ENCODE assay signal across 11 cellular contexts in genomic region chr19:47188507-47189033, GRCh38. TPM values are rescaled to one million over a fixed set of nuclear protein-coding genes. Genes with fewer than 3 reads are reported as not detected.
DNase-seq lines count a peak whose midpoint lies in the region; ATAC-seq and TF ChIP-seq lines count a peak whose summit lies in the region.
"Had no signal": no experiment of that assay in that cellular context is flagged by ENCODE, and none has a peak within 500 bp of the region (broad histone marks: within the 10 kb centered on the region; RNA-seq: fewer than 3 reads in every experiment).

No MANE protein-coding gene starts in this region.

- intact Hi-C loops in upper lobe of right lung (cut with DNase I): no loop called here

- DNase-seq in activated naive CD4-positive, alpha-beta T cell treated with anti-CD3 and anti-CD28 coated beads, Interleukin-2, amount 10 ng/mL, durations not matched to agents 7 days and 5 days: no peak
- no peak for DNase-seq in activated naive CD4-positive, alpha-beta T cell treated with Interleukin-2 at 50 U/mL for 16 hours
- DNase-seq in activated naive CD4-positive, alpha-beta T cell treated with anti-CD3 and anti-CD28 coated beads, Interleukin-2, amount 50 U/mL, for 72 hours (ENCODE audit: low spot score in 2 of 2): no peak
- DNase-seq in upper lobe of right lung: no peak
- DNase-seq in activated CD8-positive, alpha-beta memory T cell treated with anti-CD3 and anti-CD28 coated beads, Interleukin-2, amount 10 ng/mL, durations not matched to agents 7 days and 5 days: no peak
- DNase-seq in dermis blood vessel endothelial cell: no peak
- no peak for DNase-seq in nucleus accumbens (lab: John Stamatoyannopoulos, UW)
- DNase-seq: caudate nucleus, H7 had no signal

- no peak overlapping the region for H3K4me3 Mint-ChIP-seq in activated naive CD4-positive, alpha-beta T cell treated with anti-CD3 and anti-CD28 coated beads, Interleukin-2, amount 10 ng/mL, durations not matched to agents 7 days and 5 days
- H3K4me3 Mint-ChIP-seq in activated CD8-positive, alpha-beta memory T cell treated with anti-CD3 and anti-CD28 coated beads, Interleukin-2, amount 10 ng/mL, durations not matched to agents 7 days and 5 days: no peak overlapping the region

- ATAC-seq in activated naive CD4-positive, alpha-beta T cell treated with anti-CD3 and anti-CD28 coated beads, Interleukin-2, amount 50 U/mL, for 72 hours: no peak
- ATAC-seq in upper lobe of right lung: no peak
- ATAC-seq in activated CD8-positive, alpha-beta memory T cell treated with anti-CD3 and anti-CD28 coated beads, Interleukin-2, amount 10 ng/mL, durations not matched to agents 7 days and 5 days: no peak
- ATAC-seq: SK-N-SH treated with all-trans-retinoic acid at 6 μM for 48 hours had no signal

- no peak for TF ChIP-seq CTCF in upper lobe of right lung (IDR thresholded peaks at IDR 0.05)

- peaks cover 70% of the 10 kb centered on the region for H3K36me3 ChIP-seq in mesodermal cell (ENCODE audit: control insufficient read depth, insufficient read depth, low read length)
- H3K36me3 ChIP-seq in upper lobe of right lung: peaks cover 3% of the 10 kb centered on the region

- peaks cover 80% of the 10 kb centered on the region for H3K4me1 Mint-ChIP-seq in activated naive CD4-positive, alpha-beta T cell treated with anti-CD3 and anti-CD28 coated beads, Interleukin-2, amount 10 ng/mL, durations not matched to agents 7 days and 5 days
- peaks cover 55% of the 10 kb centered on the region for H3K4me1 Mint-ChIP-seq in activated CD8-positive, alpha-beta memory T cell treated with anti-CD3 and anti-CD28 coated beads, Interleukin-2, amount 10 ng/mL, durations not matched to agents 7 days and 5 days

- H3K27ac Mint-ChIP-seq in activated naive CD4-positive, alpha-beta T cell treated with anti-CD3 and anti-CD28 coated beads, Interleukin-2, amount 10 ng/mL, durations not matched to agents 7 days and 5 days: peak overlapping the region; percentile 98
- H3K27ac Mint-ChIP-seq in activated naive CD4-positive, alpha-beta T cell treated with anti-CD3 and anti-CD28 coated beads, Interleukin-2, amount 50 U/mL, for 72 hours: peak overlapping the region; percentile 86 to 91
- no peak overlapping the region for H3K27ac Mint-ChIP-seq in activated CD8-positive, alpha-beta memory T cell treated with anti-CD3 and anti-CD28 coated beads, Interleukin-2, amount 10 ng/mL, durations not matched to agents 7 days and 5 days

- H3K36me3 Mint-ChIP-seq in activated naive CD4-positive, alpha-beta T cell treated with anti-CD3 and anti-CD28 coated beads, Interleukin-2, amount 10 ng/mL, durations not matched to agents 7 days and 5 days: peaks cover 54% of the 10 kb centered on the region
- H3K36me3 Mint-ChIP-seq in activated naive CD4-positive, alpha-beta T cell treated with anti-CD3 and anti-CD28 coated beads, Interleukin-2, amount 50 U/mL, for 72 hours: peaks cover 22 to 51% of the 10 kb centered on the region in 2 donors
- H3K36me3 Mint-ChIP-seq in activated CD8-positive, alpha-beta memory T cell treated with anti-CD3 and anti-CD28 coated beads, Interleukin-2, amount 10 ng/mL, durations not matched to agents 7 days and 5 days: peaks cover 41% of the 10 kb centered on the region

- H3K27me3 ChIP-seq in upper lobe of right lung: no peaks in the 10 kb centered on the region

- H3K9me3 Mint-ChIP-seq in activated naive CD4-positive, alpha-beta T cell treated with anti-CD3 and anti-CD28 coated beads, Interleukin-2, amount 10 ng/mL, durations not matched to agents 7 days and 5 days: no peaks in the 10 kb centered on the region
- H3K9me3 Mint-ChIP-seq in activated naive CD4-positive, alpha-beta T cell treated with anti-CD3 and anti-CD28 coated beads, Interleukin-2, amount 50 U/mL, for 72 hours: no peaks in the 10 kb centered on the region
- no peaks in the 10 kb centered on the region for H3K9me3 Mint-ChIP-seq in activated CD8-positive, alpha-beta memory T cell treated with anti-CD3 and anti-CD28 coated beads, Interleukin-2, amount 10 ng/mL, durations not matched to agents 7 days and 5 days (ENCODE audit: low read depth)

- 89 to 100% methylated on average over 2 to 5 of the region's 5 CpGs for WGBS in mesodermal cell (ENCODE audit: insufficient coverage in 2 of 2), 2 experiments

- CTCF ChIA-PET in activated naive CD4-positive, alpha-beta T cell treated with anti-CD3 and anti-CD28 coated beads, Interleukin-2, amount 10 ng/mL, durations not matched to agents 7 days and 5 days (lab: Charles Lee): interaction anchor here (0.8 to 4.4 kb wide), 7 partner anchors 11 to 58 kb away, joined by 3 to 37 read pairs (median 12); no protein-coding TSS in a partner anchor
- CTCF ChIA-PET in activated CD8-positive, alpha-beta memory T cell treated with anti-CD3 and anti-CD28 coated beads, Interleukin-2, amount 10 ng/mL, durations not matched to agents 7 days and 5 days (lab: Charles Lee): interaction anchor here (1.5 to 3.8 kb wide), 4 partner anchors 22 to 56 kb away, joined by 3 to 25 read pairs (median 9); no protein-coding TSS in a partner anchor

- no peak overlapping the region for H3K4me3 ChIP-seq in mesodermal cell (ENCODE audit: extremely low read depth, insufficient read depth, low read length, poor library complexity, severe bottlenecking)
- H3K4me3 ChIP-seq in upper lobe of right lung: no peak overlapping the region

- H3K27ac ChIP-seq in mesodermal cell (ENCODE audit: low read depth, low read length, severe bottlenecking): peak overlapping the region; percentile 4
- peak overlapping the region; percentile 78 for H3K27ac ChIP-seq in upper lobe of right lung

- H3K4me1 ChIP-seq in mesodermal cell (ENCODE audit: control insufficient read depth, insufficient read depth, low read length, poor library complexity, severe bottlenecking): peaks cover 29% of the 10 kb centered on the region
- H3K4me1 ChIP-seq in upper lobe of right lung: peaks cover 32% of the 10 kb centered on the region

- H3K27me3 Mint-ChIP-seq in activated naive CD4-positive, alpha-beta T cell treated with anti-CD3 and anti-CD28 coated beads, Interleukin-2, amount 10 ng/mL, durations not matched to agents 7 days and 5 days: no peaks in the 10 kb centered on the region
- H3K27me3 Mint-ChIP-seq in activated CD8-positive, alpha-beta memory T cell treated with anti-CD3 and anti-CD28 coated beads, Interleukin-2, amount 10 ng/mL, durations not matched to agents 7 days and 5 days: no peaks in the 10 kb centered on the region

- no peaks in the 10 kb centered on the region for H3K9me3 ChIP-seq in mesodermal cell (ENCODE audit: control insufficient read depth, low read length)
- H3K9me3 ChIP-seq in upper lobe of right lung: no peaks in the 10 kb centered on the region

RNA-seq across cellular contexts. Expression of gene BBC3, which starts 42.4 kb away (rescaled TPM):
- 10 to 100 TPM; 21.9 to 84.2 TPM for total RNA-seq in activated naive CD4-positive, alpha-beta T cell treated with anti-CD3 and anti-CD28 coated beads, Interleukin-2, amount 50 U/mL, for 72 hours
- polyA plus RNA-seq in mesodermal cell (2013, experiment 1 of 2): 35.3 TPM
- polyA plus RNA-seq in mesodermal cell (2013, experiment 2 of 2): 24.8 TPM
- 20.1 TPM for total RNA-seq in upper lobe of right lung
- 10 to 100 TPM; 14.0 to 16.7 TPM for total RNA-seq in activated CD8-positive, alpha-beta memory T cell treated with anti-CD3 and anti-CD28 coated beads, Interleukin-2, amount 10 ng/mL, durations not matched to agents 7 days and 5 days
- 24.5 and 26.9 TPM in 2 replicates for total RNA-seq in dermis blood vessel endothelial cell

RNA-seq across cellular contexts. Expression of gene SAE1, which starts 57.9 kb away (rescaled TPM):
- 100 to 1,000 TPM; 121 to 178 TPM for total RNA-seq in activated naive CD4-positive, alpha-beta T cell treated with anti-CD3 and anti-CD28 coated beads, Interleukin-2, amount 50 U/mL, for 72 hours
- 161 TPM for polyA plus RNA-seq in mesodermal cell (2013, experiment 1 of 2)
- polyA plus RNA-seq in mesodermal cell (2013, experiment 2 of 2): 149 TPM
- total RNA-seq in upper lobe of right lung (57.6 TPM), dermis blood vessel endothelial cell (168 and 236 TPM in 2 replicates)
- total RNA-seq in activated CD8-positive, alpha-beta memory T cell treated with anti-CD3 and anti-CD28 coated beads, Interleukin-2, amount 10 ng/mL, durations not matched to agents 7 days and 5 days: 100 to 1,000 TPM; 153 to 171 TPM
